ENCODE assay signal across 21 cellular contexts in genomic region chr2:227035678-227036077, GRCh38.
DNase-seq lines count a peak whose midpoint lies in the region; ATAC-seq, FAIRE-seq and TF ChIP-seq lines count a peak whose summit lies in the region.
"Had no signal": no experiment of that assay in that cellular context is flagged by ENCODE, and none has a peak within 500 bp of the region (broad histone marks: within the 10 kb centered on the region; RNA-seq: fewer than 3 reads in every experiment).

No MANE protein-coding gene starts in this region.

- TF ChIP-seq POLR2A in breast epithelium (IDR thresholded peaks at IDR 0.05): no peak

- no peaks in the 10 kb centered on the region for H3K36me3 Mint-ChIP-seq in astrocyte (ENCODE audit: low read depth, unreplicated experiment)
- no peaks in the 10 kb centered on the region for H3K36me3 Mint-ChIP-seq in glutamatergic neuron (ENCODE audit: unreplicated experiment)
- H3K36me3 Mint-ChIP-seq: CD14-positive monocyte; CD8-positive, alpha-beta T cell had no signal

- H3K9me3 Mint-ChIP-seq in astrocyte (ENCODE audit: unreplicated experiment): no peaks in the 10 kb centered on the region
- no peaks in the 10 kb centered on the region for H3K9me3 Mint-ChIP-seq in glutamatergic neuron (ENCODE audit: unreplicated experiment)
- H3K9me3 Mint-ChIP-seq: CD8-positive, alpha-beta T cell; HFFc6 had no signal

- H3K4me1 Mint-ChIP-seq in astrocyte (ENCODE audit: low read depth, unreplicated experiment) (no peaks in the 10 kb centered on the region), glutamatergic neuron (ENCODE audit: low read depth, unreplicated experiment) (peaks cover 4% of the 10 kb centered on the region)

- H3K4me3 ChIP-seq in astrocyte (ENCODE audit: insufficient read depth, low read depth, low read length) (no peak overlapping the region), breast epithelium (no peak overlapping the region)

- TF ChIP-seq CTCF in astrocyte (IDR thresholded peaks at IDR 0.05; ENCODE audit: insufficient read depth, low read depth, low read length): no peak
- no peak for TF ChIP-seq CTCF in glutamatergic neuron (IDR thresholded peaks at IDR 0.05; ENCODE audit: partially characterized antibody, unreplicated experiment)
- no peak for TF ChIP-seq CTCF in breast epithelium (IDR thresholded peaks at IDR 0.05)

- H3K4me3 Mint-ChIP-seq in astrocyte (ENCODE audit: unreplicated experiment) (no peak overlapping the region), glutamatergic neuron (ENCODE audit: unreplicated experiment) (no peak overlapping the region)
- H3K4me3 Mint-ChIP-seq: CD8-positive, alpha-beta T cell; HFFc6 had no signal

- H3K27ac Mint-ChIP-seq in astrocyte (ENCODE audit: unreplicated experiment) (no peak overlapping the region), glutamatergic neuron (ENCODE audit: unreplicated experiment) (peak overlapping the region; percentile 30)
- H3K27ac Mint-ChIP-seq: CD8-positive, alpha-beta T cell; HFFc6 had no signal

- no peaks in the 10 kb centered on the region for H3K27me3 ChIP-seq in astrocyte (ENCODE audit: insufficient read depth, low read length)
- no peaks in the 10 kb centered on the region for H3K27me3 ChIP-seq in breast epithelium

- no peaks in the 10 kb centered on the region for H3K79me2 ChIP-seq in astrocyte (ENCODE audit: insufficient read depth, low read length)

- H3K27me3 Mint-ChIP-seq in astrocyte (ENCODE audit: low read depth, unreplicated experiment) (peaks cover 3% of the 10 kb centered on the region), glutamatergic neuron (ENCODE audit: unreplicated experiment) (no peaks in the 10 kb centered on the region)

- intact Hi-C loops in breast epithelium (cut with DNase I; ENCODE audit: low total_unique reads): no loop called here

- no peak for FAIRE-seq in astrocyte (lab: Jason Lieb, UNC)
- FAIRE-seq: D721Med, G401.6, GM12892, H1 had no signal

- H2AFZ ChIP-seq in astrocyte (ENCODE audit: low read depth, low read length): no peak overlapping the region

- no peaks in the 10 kb centered on the region for H3K9me3 ChIP-seq in astrocyte (ENCODE audit: insufficient read depth, low read depth, low read length)
- no peaks in the 10 kb centered on the region for H3K9me3 ChIP-seq in breast epithelium

- H3K27ac ChIP-seq in astrocyte (ENCODE audit: low read depth, low read length) (no peak overlapping the region), breast epithelium (no peak overlapping the region)
- H3K27ac ChIP-seq: 22Rv1 had no signal

- H3K9ac ChIP-seq in astrocyte (ENCODE audit: low read length): no peak overlapping the region

- DNase-seq in NCI-H1105 treated with DMSO at 0.1 percent for 48 hours (lab: John Stamatoyannopoulos, UW): peak; percentile 53
- DNase-seq in NCI-H1105 (lab: John Stamatoyannopoulos, UW): no peak
- DNase-seq in GM04504 (ENCODE audit: low read depth): peak; percentile 6
- peak; percentile 25 for DNase-seq in astrocyte (ENCODE audit: low read depth)
- DNase-seq in glutamatergic neuron: no peak
- DNase-seq in NCI-H2029 treated with DMSO at 0.1 percent for 48 hours (lab: John Stamatoyannopoulos, UW): no peak
- DNase-seq in breast epithelium (ENCODE audit: low spot score in 2 of 2): no peak
- DNase-seq: CD8-positive, alpha-beta T cell; COR-L47; DMS153; DMS79 treated with DMSO at 0.1 percent for 48 hours; EL; HCEC 1CT; HFFc6 had no signal

- no peaks in the 10 kb centered on the region for H4K20me1 ChIP-seq in astrocyte (ENCODE audit: insufficient read depth, low read length)

- ATAC-seq in GM19023 (IDR thresholded peaks at IDR 0.05; ENCODE audit: unreplicated experiment): no peak
- ATAC-seq: CD8-positive, alpha-beta T cell had no signal

- no peaks in the 10 kb centered on the region for H3K4me1 ChIP-seq in astrocyte (ENCODE audit: insufficient read depth, low read length)
- H3K4me1 ChIP-seq in breast epithelium: no peaks in the 10 kb centered on the region

- H3K36me3 ChIP-seq in astrocyte (ENCODE audit: insufficient read depth, low read length) (no peaks in the 10 kb centered on the region), breast epithelium (no peaks in the 10 kb centered on the region)

- no peak overlapping the region for H3K4me2 ChIP-seq in astrocyte (ENCODE audit: low read length)

Comparison
In these comparisons a context has a peak if more than half of its experiments do, and no peak if none do; other contexts are left out.
1. DNase-seq: peak in NCI-H1105 treated with DMSO at 0.1 percent for 48 hours (single experiment), GM04504 (single experiment) and astrocyte (single experiment); none in NCI-H1105 (single experiment), glutamatergic neuron (single experiment), NCI-H2029 treated with DMSO at 0.1 percent for 48 hours (single experiment) and breast epithelium (0 of 2).